In genomic region chr16:57480127-57480753, GRCh38 we compare ENCODE assay signal across 1 cellular context.
TF ChIP-seq lines count a peak whose summit lies in the region.

No MANE protein-coding gene starts in this region.

TF ChIP-seq in endothelial cell of umbilical vein, 7 proteins besides CTCF, POLR2A, EP300 and RAD21:
- TF ChIP-seq POLR2AphosphoS5 (IDR thresholded peaks at IDR 0.05; ENCODE audit: insufficient read depth, low read depth, low read length), result no peak
